20 cellular contexts compared by ENCODE assay signal in the genomic region with DNA sequence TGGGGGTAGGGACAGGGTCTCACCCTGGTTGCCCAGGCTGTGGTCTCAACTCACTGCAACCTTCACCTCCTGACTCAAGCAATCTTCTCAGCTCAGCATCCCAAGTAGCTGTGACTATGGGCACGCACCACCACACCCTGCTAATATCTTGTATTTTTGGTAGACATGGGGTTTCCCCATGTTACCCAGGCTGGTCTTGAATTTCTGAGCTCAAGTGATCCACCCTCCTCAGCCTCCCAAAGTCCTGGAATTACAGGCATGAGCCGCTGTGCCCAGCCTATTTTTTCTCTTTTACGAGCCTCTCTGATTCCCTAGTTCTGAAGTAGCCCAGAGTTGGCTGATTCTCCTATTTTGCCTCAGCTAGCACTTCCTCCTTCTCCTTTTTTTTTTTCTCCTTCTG.
"Had no signal": no experiment of that assay in that cellular context is flagged by ENCODE, and none has a peak within 500 bp of the region (broad histone marks: within the 10 kb centered on the region; RNA-seq: fewer than 3 reads in every experiment).

No MANE protein-coding gene starts in this region.

- H3K4me1 Mint-ChIP-seq: activated T-helper 17 cell treated with anti-CD3 and anti-CD28 coated beads, Interleukin-2, amount 50 U/mL, for 72 hours had no signal

- H3K27ac Mint-ChIP-seq: activated naive CD4-positive, alpha-beta T cell treated with anti-CD3 and anti-CD28 coated beads, Interleukin-2, amount 50 U/mL, for 72 hours; activated T-helper 17 cell treated with anti-CD3 and anti-CD28 coated beads, Interleukin-2, amount 50 U/mL, for 72 hours; immature natural killer cell; T-cell; T-helper 2 cell treated with Interferon-gamma antibody and Interleukin-4, amounts not matched to agents 5 μg/mL and 100 μg/mL, for 36 hours had no signal

- ATAC-seq: activated naive CD4-positive, alpha-beta T cell treated with anti-CD3 and anti-CD28 coated beads, Interleukin-2, amount 50 U/mL, for 72 hours; activated T-helper 17 cell treated with anti-CD3 and anti-CD28 coated beads, Interleukin-2, amount 50 U/mL, for 72 hours; left lung; T-cell had no signal

- H3K9me3 Mint-ChIP-seq: activated naive CD4-positive, alpha-beta T cell treated with anti-CD3 and anti-CD28 coated beads, Interleukin-2, amount 50 U/mL, for 72 hours; activated T-helper 17 cell treated with anti-CD3 and anti-CD28 coated beads, Interleukin-2, amount 50 U/mL, for 72 hours; immature natural killer cell; T-cell; T-helper 2 cell treated with Interferon-gamma antibody and Interleukin-4, amounts not matched to agents 5 μg/mL and 100 μg/mL, for 36 hours had no signal

- H3K4me3 Mint-ChIP-seq: activated T-helper 17 cell treated with anti-CD3 and anti-CD28 coated beads, Interleukin-2, amount 50 U/mL, for 72 hours; immature natural killer cell; T-cell; T-helper 2 cell treated with Interferon-gamma antibody and Interleukin-4, amounts not matched to agents 5 μg/mL and 100 μg/mL, for 36 hours had no signal

- H3K36me3 Mint-ChIP-seq: activated naive CD4-positive, alpha-beta T cell treated with anti-CD3 and anti-CD28 coated beads, Interleukin-2, amount 50 U/mL, for 72 hours; immature natural killer cell; T-cell had no signal

- DNase-seq: activated CD4-positive, alpha-beta T cell treated with anti-CD3 and anti-CD28 coated beads for 1 hour; activated CD4-positive, alpha-beta T cell treated with anti-CD3 and anti-CD28 coated beads, Interleukin-2, amount 50 U/mL, for 1 hour; activated T-cell treated with anti-CD3 and anti-CD28 coated beads, Interleukin-2, amount 50 U/mL, for 1 hour; central memory CD4-positive, alpha-beta T cell; dermis blood vessel endothelial cell; effector CD8-positive, alpha-beta T cell; erythroblast; foreskin fibroblast; immature natural killer cell; kidney glomerular epithelial cell; left lung; nucleus accumbens; sigmoid colon; stimulated activated CD4-positive, alpha-beta T cell treated with anti-CD3 and anti-CD28 coated beads, Interleukin-2, amount 100 ng/mL, for 48 hours; stimulated activated naive CD4-positive, alpha-beta T cell treated with Interleukin-2 at 50 U/mL for 16 hours; T-cell; upper lobe of left lung had no signal
